9 cellular contexts compared by ENCODE assay signal in genomic region chr14:104722938-104723650, GRCh38. TPM values are rescaled to one million over a fixed set of nuclear protein-coding genes. Genes with fewer than 3 reads are reported as not detected.
A peak's percentile ranks its signal among the peaks of the same experiment; 100 is the strongest.
DNase-seq lines count a peak whose midpoint lies in the region; ATAC-seq and TF ChIP-seq lines count a peak whose summit lies in the region.
"Had no signal": no experiment of that assay in that cellular context is flagged by ENCODE, and none has a peak within 500 bp of the region (broad histone marks: within the 10 kb centered on the region; RNA-seq: fewer than 3 reads in every experiment).

No MANE protein-coding gene starts in this region.

- H3K27me3 ChIP-seq in adipocyte (replicated peaks; ENCODE audit: control insufficient read depth, insufficient read depth, low read length) (peaks cover 3% of the 10 kb centered on the region), mesenchymal stem cell (ENCODE audit: control insufficient read depth in 1 of 2, insufficient read depth in 1 of 2, low read length in 2 of 2) (peaks cover 14 to 22% of the 10 kb centered on the region in 2 experiments), tibial nerve (no peaks in the 10 kb centered on the region)

- no peak overlapping the region for H2AK5ac ChIP-seq in mesenchymal stem cell (ENCODE audit: low read length, severe bottlenecking)

- no peaks in the 10 kb centered on the region for H3K9me3 ChIP-seq in adipocyte (ENCODE audit: control insufficient read depth, low read length)
- no peaks in the 10 kb centered on the region for H3K9me3 ChIP-seq in mesenchymal stem cell (ENCODE audit: control insufficient read depth, low read length)
- no peaks in the 10 kb centered on the region for H3K9me3 ChIP-seq in tibial nerve

- ATAC-seq in HG02571 (IDR thresholded peaks at IDR 0.05; ENCODE audit: unreplicated experiment), result no peak
- ATAC-seq in GM18517 (IDR thresholded peaks at IDR 0.05; ENCODE audit: unreplicated experiment), result no peak

- peak overlapping the region; percentile 73 for H3K4me3 ChIP-seq in adipocyte (ENCODE audit: low read length)
- H3K4me3 ChIP-seq in mesenchymal stem cell (ENCODE audit: insufficient read depth in 1 of 2, low read depth in 1 of 2, low read length in 2 of 2), result peak overlapping the region; percentile 11 to 79
- peak overlapping the region in 2 of 4 donors; percentile 64 to 70 for H3K4me3 ChIP-seq in tibial nerve

- H3K4me1 ChIP-seq in adipocyte (ENCODE audit: control insufficient read depth, insufficient read depth, low read length) (peaks cover 40% of the 10 kb centered on the region), mesenchymal stem cell (ENCODE audit: control insufficient read depth, insufficient read depth, low read depth, low read length) (peaks cover 48% of the 10 kb centered on the region), tibial nerve (peaks cover 0 to 53% (median 37%) of the 10 kb centered on the region in 4 donors)

- H3K79me1 ChIP-seq in mesenchymal stem cell (replicated peaks; ENCODE audit: low read length, poor library complexity, severe bottlenecking), result peaks cover 6% of the 10 kb centered on the region

- H3K36me3 ChIP-seq in adipocyte (ENCODE audit: control insufficient read depth, insufficient read depth, low read length, severe bottlenecking) (peaks cover 19% of the 10 kb centered on the region), mesenchymal stem cell (ENCODE audit: control insufficient read depth in 1 of 2, insufficient read depth in 2 of 2, low read depth in 1 of 2, low read length in 2 of 2) (peaks cover 24 to 40% of the 10 kb centered on the region in 2 experiments), tibial nerve (peaks cover 0 to 32% (median 0%) of the 10 kb centered on the region in 3 donors)

- no peak overlapping the region for H3K23ac ChIP-seq in mesenchymal stem cell (ENCODE audit: low read length in 2 of 2)

- no peak for TF ChIP-seq POLR2A in tibial nerve (IDR thresholded peaks at IDR 0.05)

- H3K27ac ChIP-seq in mesenchymal stem cell (ENCODE audit: low read length, poor library complexity, severe bottlenecking) (no peak overlapping the region), tibial nerve (peak overlapping the region; percentile 59 to 78 (median 75))

- peak overlapping the region; percentile 11 to 80 for H3K18ac ChIP-seq in mesenchymal stem cell (ENCODE audit: low read depth in 1 of 2, low read length in 2 of 2)

- no peak overlapping the region for H2BK5ac ChIP-seq in mesenchymal stem cell (ENCODE audit: low read depth, low read length, poor library complexity, severe bottlenecking)

- peak overlapping the region; percentile 66 for H4K8ac ChIP-seq in mesenchymal stem cell (ENCODE audit: low read length)

- no peak overlapping the region for H2BK15ac ChIP-seq in mesenchymal stem cell (ENCODE audit: low read depth, poor library complexity, severe bottlenecking)

- H2BK120ac ChIP-seq in mesenchymal stem cell (ENCODE audit: low read depth, low read length), result peak overlapping the region; percentile 39

- no peak overlapping the region for H4K91ac ChIP-seq in mesenchymal stem cell (ENCODE audit: low read length)

- peak; percentile 56 for DNase-seq in activated CD8-positive, alpha-beta memory T cell treated with anti-CD3 and anti-CD28 coated beads, Interleukin-2, amount 50 U/mL, for 48 hours
- no peak for DNase-seq in activated CD8-positive, alpha-beta memory T cell treated with anti-CD3 and anti-CD28 coated beads, Interleukin-2, amount 50 U/mL, for 4 hours
- DNase-seq in adipocyte (ENCODE audit: low read depth) (no peak), mesenchymal stem cell (no peak), tibial nerve (ENCODE audit: low spot score in 2 of 2) (no peak), AG20443 (ENCODE audit: low spot score) (no peak)
- DNase-seq: NCI-H526 treated with DMSO at 0.1 percent for 48 hours had no signal

- TF ChIP-seq EP300 in tibial nerve (IDR thresholded peaks at IDR 0.05), result no peak

- peak overlapping the region; percentile 11 to 38 for H2BK12ac ChIP-seq in mesenchymal stem cell (ENCODE audit: low read length in 2 of 2)

- peak overlapping the region; percentile 75 for H3K4me2 ChIP-seq in mesenchymal stem cell (ENCODE audit: low read length, poor library complexity, severe bottlenecking)

- H2AFZ ChIP-seq in mesenchymal stem cell (ENCODE audit: low read depth, low read length), result no peak overlapping the region

- WGBS in mesenchymal stem cell, result 59% methylated on average over 25 of the region's 26 CpGs
- 37 to 38% methylated on average over 13 to 18 of the region's 26 CpGs for WGBS in tibial nerve, 2 donors

- TF ChIP-seq CTCF in tibial nerve (IDR thresholded peaks at IDR 0.05), result no peak

- peak overlapping the region in 1 of 2 experiments; percentile 12 for H3K14ac ChIP-seq in mesenchymal stem cell (ENCODE audit: low read length in 2 of 2)

- H3K4ac ChIP-seq in mesenchymal stem cell (ENCODE audit: low read depth in 1 of 2, low read length in 2 of 2), result peak overlapping the region; percentile 26 to 30

- H3K9ac ChIP-seq in adipocyte (ENCODE audit: low read length) (no peak overlapping the region), mesenchymal stem cell (ENCODE audit: low read length) (no peak overlapping the region)

RNA-seq across cellular contexts. Expression of gene ADSS1, which starts 0.9 kb away (rescaled TPM):
- polyA plus RNA-seq in mesenchymal stem cell (2013, experiment 1 of 2), result 5.2 TPM
- 4.8 TPM for polyA plus RNA-seq in mesenchymal stem cell (2013, experiment 2 of 2)
- total RNA-seq in tibial nerve, result 10 to 100 TPM in 1 of 4 donors, 1 to 10 TPM in 3; 4.8 to 11.4 (median 6.3) TPM

RNA-seq across cellular contexts. Expression of gene SIVA1, which starts 29.9 kb away (rescaled TPM):
- 68.6 TPM for polyA plus RNA-seq in mesenchymal stem cell (2013, experiment 1 of 2)
- 73.5 TPM for polyA plus RNA-seq in mesenchymal stem cell (2013, experiment 2 of 2)
- total RNA-seq in tibial nerve, result 100 to 1,000 TPM; 260 to 422 (median 378) TPM

RNA-seq across cellular contexts. Expression of gene INF2, which starts 33.7 kb away (rescaled TPM):
- 59.1 TPM for polyA plus RNA-seq in mesenchymal stem cell (2013, experiment 1 of 2)
- 55.9 TPM for polyA plus RNA-seq in mesenchymal stem cell (2013, experiment 2 of 2)
- 100 to 1,000 TPM; 217 to 256 (median 239) TPM for total RNA-seq in tibial nerve
